ENCODE assay signal across 16 cellular contexts in genomic region chr10:21503580-21503979, GRCh38. TPM values are rescaled to one million over a fixed set of nuclear protein-coding genes. Genes with fewer than 3 reads are reported as not detected.
DNase-seq lines count a peak whose midpoint lies in the region; ATAC-seq and TF ChIP-seq lines count a peak whose summit lies in the region.
"Had no signal": no experiment of that assay in that cellular context is flagged by ENCODE, and none has a peak within 500 bp of the region (broad histone marks: within the 10 kb centered on the region; RNA-seq: fewer than 3 reads in every experiment).

No MANE protein-coding gene starts in this region.

- intact Hi-C loops in lower lobe of right lung (cut with DNase I) (no loop called here), right lobe of liver (cut with DNase I) (no loop called here)

- H3K9me2 ChIP-seq in GM23338 (ENCODE audit: insufficient read depth): no peaks in the 10 kb centered on the region

- peaks cover 87% of the 10 kb centered on the region for H3K4me1 ChIP-seq in GM23338 (ENCODE audit: insufficient read depth)
- peaks cover 10% of the 10 kb centered on the region for H3K4me1 ChIP-seq in lower lobe of right lung
- peaks cover 0 to 61% (median 13%) of the 10 kb centered on the region in 4 donors for H3K4me1 ChIP-seq in right lobe of liver

- no peak overlapping the region for H2AFZ ChIP-seq in GM23338

- no peaks in the 10 kb centered on the region for H3K9me3 Mint-ChIP-seq in GM23338
- no peaks in the 10 kb centered on the region for H3K9me3 Mint-ChIP-seq in nephron progenitor cell
- no peaks in the 10 kb centered on the region for H3K9me3 Mint-ChIP-seq in type B pancreatic cell
- H3K9me3 Mint-ChIP-seq: CD4-positive, alpha-beta T cell had no signal

- H3K27me3 ChIP-seq in GM23338 (ENCODE audit: insufficient read depth) (peaks cover 96% of the 10 kb centered on the region), WERI-Rb-1 (ENCODE audit: insufficient read depth, low read depth, severe bottlenecking) (no peaks in the 10 kb centered on the region), lower lobe of right lung (ENCODE audit: low read depth) (peaks cover 21% of the 10 kb centered on the region), right lobe of liver (no peaks in the 10 kb centered on the region)

- no peaks in the 10 kb centered on the region for H4K20me1 ChIP-seq in GM23338 (replicated peaks; ENCODE audit: insufficient read depth)

- H3K27ac Mint-ChIP-seq in GM23338 (no peak overlapping the region), nephron progenitor cell (peak overlapping the region; percentile 71), type B pancreatic cell (peak overlapping the region; percentile 25), T-helper 17 cell (no peak overlapping the region)
- H3K27ac Mint-ChIP-seq: B cell; CD4-positive, alpha-beta T cell had no signal

- no peak overlapping the region; the same call in 2 of the 3 replicates for H3K4me3 Mint-ChIP-seq in GM23338
- peak overlapping the region; percentile 39 for H3K4me3 Mint-ChIP-seq in nephron progenitor cell
- no peak overlapping the region for H3K4me3 Mint-ChIP-seq in type B pancreatic cell
- H3K4me3 Mint-ChIP-seq in T-helper 17 cell: no peak overlapping the region
- H3K4me3 Mint-ChIP-seq: B cell; CD4-positive, alpha-beta T cell had no signal

- H3K36me3 ChIP-seq in GM23338 (ENCODE audit: insufficient read depth): no peaks in the 10 kb centered on the region
- no peaks in the 10 kb centered on the region for H3K36me3 ChIP-seq in WERI-Rb-1
- no peaks in the 10 kb centered on the region for H3K36me3 ChIP-seq in lower lobe of right lung
- H3K36me3 ChIP-seq in right lobe of liver: no peaks in the 10 kb centered on the region

- H3K4me2 ChIP-seq in GM23338: peak overlapping the region; percentile 36; the same call in 1 of the 2 replicates

- H3K79me2 ChIP-seq in GM23338 (replicated peaks; ENCODE audit: insufficient read depth): no peaks in the 10 kb centered on the region

- H3K9me3 ChIP-seq in WERI-Rb-1 (ENCODE audit: severe bottlenecking) (no peaks in the 10 kb centered on the region), T-helper 17 cell (ENCODE audit: control insufficient read depth, low read length, poor library complexity, severe bottlenecking) (no peaks in the 10 kb centered on the region), lower lobe of right lung (no peaks in the 10 kb centered on the region), right lobe of liver (no peaks in the 10 kb centered on the region)

- H3K4me1 Mint-ChIP-seq in GM23338 (peaks cover 85% of the 10 kb centered on the region), nephron progenitor cell (peaks cover 93% of the 10 kb centered on the region), type B pancreatic cell (ENCODE audit: unreplicated experiment) (peaks cover 67% of the 10 kb centered on the region), T-helper 17 cell (no peaks in the 10 kb centered on the region)

- DNase-seq in GM23338 (ENCODE audit: low spot score): no peak
- DNase-seq in WERI-Rb-1: no peak
- no peak for DNase-seq in nephron progenitor cell
- DNase-seq in type B pancreatic cell (ENCODE audit: extremely low spot score, unreplicated experiment): no peak
- DNase-seq in T-helper 17 cell: no peak
- no peak for DNase-seq in lower lobe of right lung
- no peak for DNase-seq in right lobe of liver
- DNase-seq: C1 segment of cervical spinal cord; Calu3; CD4-positive, alpha-beta T cell; DMS 273 treated with DMSO at 0.1 percent for 48 hours; EL; GDM1; HCEC 1CT; IMR-90 had no signal

- no peak for TF ChIP-seq CTCF in GM23338 (conservative IDR thresholded peaks at IDR 0.05; ENCODE audit: low read depth in 2 of 2)
- no peak for TF ChIP-seq CTCF in WERI-Rb-1 (IDR thresholded peaks at IDR 0.05; ENCODE audit: low read depth, low read length)
- no peak for TF ChIP-seq CTCF in nephron progenitor cell (IDR thresholded peaks at IDR 0.05)
- no peak for TF ChIP-seq CTCF in type B pancreatic cell (conservative IDR thresholded peaks at IDR 0.05)
- no peak for TF ChIP-seq CTCF in lower lobe of right lung (IDR thresholded peaks at IDR 0.05)
- TF ChIP-seq CTCF in right lobe of liver (IDR thresholded peaks at IDR 0.05): no peak

- H3K4me3 ChIP-seq in GM23338: no peak overlapping the region
- H3K4me3 ChIP-seq in WERI-Rb-1 (ENCODE audit: low read depth, low read length): no peak overlapping the region
- no peak overlapping the region for H3K4me3 ChIP-seq in lower lobe of right lung
- no peak overlapping the region for H3K4me3 ChIP-seq in right lobe of liver

- no peaks in the 10 kb centered on the region for H3K36me3 Mint-ChIP-seq in GM23338 (ENCODE audit: low read depth)
- H3K36me3 Mint-ChIP-seq in nephron progenitor cell (ENCODE audit: low read depth): no peaks in the 10 kb centered on the region
- no peaks in the 10 kb centered on the region for H3K36me3 Mint-ChIP-seq in type B pancreatic cell
- peaks cover 2% of the 10 kb centered on the region for H3K36me3 Mint-ChIP-seq in T-helper 17 cell (ENCODE audit: low read depth)

- H3K27ac ChIP-seq in GM23338 (ENCODE audit: low read depth) (no peak overlapping the region), WERI-Rb-1 (peak overlapping the region; percentile 12; the same call in 1 of the 2 replicates), lower lobe of right lung (no peak overlapping the region), right lobe of liver (peak overlapping the region in 1 of 3 donors; percentile 34)

- no peak for ATAC-seq in GM23338
- no peak for ATAC-seq in T-helper 17 cell
- no peak for ATAC-seq in lower lobe of right lung
- ATAC-seq in right lobe of liver: no peak

- H3F3A ChIP-seq in GM23338 (replicated peaks; ENCODE audit: low read depth): peaks cover 14% of the 10 kb centered on the region; the same call in 1 of the 2 replicates

- WGBS in right lobe of liver (ENCODE audit: insufficient coverage, low coverage, low lambda C conversion rate, missing lambda C conversion rate): 81% methylated on average over 1 of the region's 1 CpG

- TF ChIP-seq POLR2A in right lobe of liver (IDR thresholded peaks at IDR 0.05): no peak

- peaks cover 45% of the 10 kb centered on the region for H3K27me3 Mint-ChIP-seq in GM23338 (ENCODE audit: insufficient read depth, low read depth, poor library complexity)
- peaks cover 16% of the 10 kb centered on the region for H3K27me3 Mint-ChIP-seq in nephron progenitor cell (ENCODE audit: low read depth, poor library complexity)
- H3K27me3 Mint-ChIP-seq in type B pancreatic cell: peaks cover 14% of the 10 kb centered on the region
- H3K27me3 Mint-ChIP-seq in T-helper 17 cell: peaks cover 53% of the 10 kb centered on the region

TF ChIP-seq in GM23338, 12 proteins besides CTCF, POLR2A, EP300 and RAD21 (continues in another document):
- no peak for TF ChIP-seq CREB1 (CRISPR knock-in tag; IDR thresholded peaks at IDR 0.05; ENCODE audit: low read depth)
- no peak for TF ChIP-seq NANOG (IDR thresholded peaks at IDR 0.05; ENCODE audit: borderline replicate concordance)
- no peak for TF ChIP-seq EZH2 (IDR thresholded peaks at IDR 0.05; ENCODE audit: low read depth, unreplicated experiment)
- no peak for TF ChIP-seq POLR2AphosphoS5 (IDR thresholded peaks at IDR 0.05; ENCODE audit: low read depth)
- TF ChIP-seq ETS1 (IDR thresholded peaks at IDR 0.05): no peak
- TF ChIP-seq EZH2phosphoT487 (IDR thresholded peaks at IDR 0.05; ENCODE audit: unreplicated experiment): no peak
- TF ChIP-seq REST (IDR thresholded peaks at IDR 0.05; ENCODE audit: unreplicated experiment): no peak
- TF ChIP-seq JUNB (IDR thresholded peaks at IDR 0.05; ENCODE audit: unreplicated experiment): no peak

RNA-seq across cellular contexts. Expression of gene SKIDA1, which starts 21.9 kb away (rescaled TPM):
- 2.3 and 3.5 TPM in 2 replicates for total RNA-seq in GM23338 (2014; rRNA removed; shearing (Covaris generic))
- polyA plus RNA-seq in GM23338 (2016; fragmentation: Nextera tagmentation; extraction: Ambion mirVana): 0.94 and 1.5 TPM in 2 replicates
- total RNA-seq in type B pancreatic cell (ENCODE audit: low replicate concordance) (9.6 and 24.3 TPM in 2 replicates), T-helper 17 cell (under 1 TPM; 0.34 to 0.37 TPM), lower lobe of right lung (0.95 TPM), right lobe of liver (1 to 10 TPM in 5 of 6 experiments, under 1 TPM in 1; 0.31 to 3.9 (median 2.1) TPM)

RNA-seq across cellular contexts. Expression of gene MLLT10, which starts 30.5 kb away (rescaled TPM):
- 54.1 and 55.4 TPM in 2 replicates for total RNA-seq in GM23338 (2014; rRNA removed; shearing (Covaris generic))
- 26.1 and 28.8 TPM in 2 replicates for polyA plus RNA-seq in GM23338 (2016; fragmentation: Nextera tagmentation; extraction: Ambion mirVana)
- total RNA-seq in type B pancreatic cell (ENCODE audit: low replicate concordance) (45.8 and 46.8 TPM in 2 replicates), T-helper 17 cell (10 to 100 TPM; 68.6 to 72.0 TPM), lower lobe of right lung (48.8 TPM), right lobe of liver (10 to 100 TPM; 15.8 to 49.4 (median 20.1) TPM)

Comparison
In these comparisons a context has a peak if more than half of its experiments do, and no peak if none do; other contexts are left out.
1. H3K27ac Mint-ChIP-seq: peak in nephron progenitor cell (single experiment) and type B pancreatic cell (single experiment); none in GM23338 (single experiment) and T-helper 17 cell (single experiment).